Comparison of ENCODE assay signal across 9 cellular contexts in genomic region chr6:96521267-96521624, GRCh38. TPM values are rescaled to one million over a fixed set of nuclear protein-coding genes. Genes with fewer than 3 reads are reported as not detected.
DNase-seq lines count a peak whose midpoint lies in the region; ATAC-seq and TF ChIP-seq lines count a peak whose summit lies in the region.
"Had no signal": no experiment of that assay in that cellular context is flagged by ENCODE, and none has a peak within 500 bp of the region (broad histone marks: within the 10 kb centered on the region; RNA-seq: fewer than 3 reads in every experiment).

No MANE protein-coding gene starts in this region.

- CTCF ChIA-PET in OCI-LY7 (lab: Charles Lee; ENCODE audit: unreplicated experiment) = no interaction called here

- TF ChIP-seq CTCF in OCI-LY7 (conservative IDR thresholded peaks at IDR 0.05; ENCODE audit: low read length) = no peak
- TF ChIP-seq CTCF in esophagus squamous epithelium (IDR thresholded peaks at IDR 0.05) = no peak
- no peak for TF ChIP-seq CTCF in ovary (IDR thresholded peaks at IDR 0.05)

- no peaks in the 10 kb centered on the region for H3K9me2 ChIP-seq in OCI-LY7 (ENCODE audit: insufficient read depth, low read length)

- ATAC-seq in GM21526 (IDR thresholded peaks at IDR 0.05; ENCODE audit: low FRiP score, unreplicated experiment) (peak; percentile 23), GM21423 (IDR thresholded peaks at IDR 0.05; ENCODE audit: unreplicated experiment) (no peak)

- H3K36me3 ChIP-seq in BLaER1 = peaks cover 10% of the 10 kb centered on the region
- peaks cover 19% of the 10 kb centered on the region for H3K36me3 ChIP-seq in OCI-LY7 (ENCODE audit: insufficient read depth, low read length)
- H3K36me3 ChIP-seq in esophagus squamous epithelium = peaks cover 0 to 23% (median 0%) of the 10 kb centered on the region in 3 donors
- no peaks in the 10 kb centered on the region for H3K36me3 ChIP-seq in ovary

- H3K4me1 ChIP-seq in BLaER1 = peaks cover 22% of the 10 kb centered on the region
- peaks cover 24% of the 10 kb centered on the region for H3K4me1 ChIP-seq in OCI-LY7 (ENCODE audit: insufficient read depth, low read length, poor library complexity, severe bottlenecking)
- peaks cover 0 to 38% (median 20%) of the 10 kb centered on the region in 3 donors for H3K4me1 ChIP-seq in esophagus squamous epithelium
- H3K4me1 ChIP-seq in ovary (ENCODE audit: insufficient read depth) = peaks cover 8% of the 10 kb centered on the region

- H3K4me2 ChIP-seq in BLaER1 (peak overlapping the region; percentile 76), OCI-LY7 (ENCODE audit: low read length) (peak overlapping the region; percentile 75)

- POLR2A ChIA-PET in OCI-LY7 (lab: Charles Lee) = interaction anchor here (1.4 kb wide), 1 partner anchor 10 kb away, joined by 3 read pairs; no protein-coding TSS in a partner anchor

- intact Hi-C loops in OCI-LY7 (cut with micrococcal nuclease; ENCODE audit: unreplicated experiment) = loop anchor here (2.0 to 10.0 kb wide), 4 partner anchors 90 to 944 kb away; partner anchors contain the start of genes GPR63, MANEA and MMS22L
- intact Hi-C loops in esophagus squamous epithelium (cut with DNase I) = no loop called here
- intact Hi-C loops in ovary (cut with DNase I) = no loop called here

- H3K27me3 ChIP-seq in BLaER1 (no peaks in the 10 kb centered on the region), esophagus squamous epithelium (no peaks in the 10 kb centered on the region), ovary (no peaks in the 10 kb centered on the region)

- H4K20me1 ChIP-seq in BLaER1 (no peaks in the 10 kb centered on the region), OCI-LY7 (ENCODE audit: insufficient read depth, low read length) (no peaks in the 10 kb centered on the region)

- H3K27ac ChIP-seq in BLaER1 (peak overlapping the region; percentile 95), OCI-LY7 (ENCODE audit: low read depth, low read length, poor library complexity, severe bottlenecking) (peak overlapping the region; percentile 84), esophagus squamous epithelium (peak overlapping the region; percentile 95 to 98 (median 95)), ovary (peak overlapping the region in 1 of 2 donors; percentile 89)

- H3K9me3 ChIP-seq in BLaER1 = no peaks in the 10 kb centered on the region
- H3K9me3 ChIP-seq in OCI-LY7 (ENCODE audit: low read length) = no peaks in the 10 kb centered on the region
- no peaks in the 10 kb centered on the region for H3K9me3 ChIP-seq in esophagus squamous epithelium
- no peaks in the 10 kb centered on the region for H3K9me3 ChIP-seq in ovary

- 0 to 1% methylated on average over 8 of the region's 8 CpGs for WGBS in esophagus squamous epithelium, 2 donors
- WGBS in ovary, 3 donors = 0 to 2% (median 0%) methylated on average over 8 of the region's 8 CpGs

- DNase-seq in OCI-LY7 (ENCODE audit: low spot score) (no peak), esophagus squamous epithelium (lab: John Stamatoyannopoulos, UW) (no peak), ovary (no peak), activated gamma-delta T cell treated with Interleukin-2 at 50 U/mL for 16 hours (no peak)
- no peak for DNase-seq in activated CD8-positive, alpha-beta memory T cell treated with anti-CD3 and anti-CD28 coated beads for 24 hours

- no TSS peak for BruUV-seq in OCI-LY7 (replicated peaks; lab: Mats Ljungman, UMichigan)

- peak overlapping the region; percentile 92 for H3K9ac ChIP-seq in BLaER1

- peak overlapping the region; percentile 97 for H2AFZ ChIP-seq in OCI-LY7 (ENCODE audit: low read length)

- TF ChIP-seq POLR2A in esophagus squamous epithelium (IDR thresholded peaks at IDR 0.05) = no peak
- no peak for TF ChIP-seq POLR2A in ovary (IDR thresholded peaks at IDR 0.05)

- H3K4me3 ChIP-seq in BLaER1 (peak overlapping the region; percentile 84), OCI-LY7 (ENCODE audit: low read depth, low read length, poor library complexity, severe bottlenecking) (peak overlapping the region; percentile 90), esophagus squamous epithelium (peak overlapping the region; percentile 70 to 92 (median 79)), ovary (peak overlapping the region; percentile 87)

- peaks cover 36% of the 10 kb centered on the region; the same call in 1 of the 2 replicates for H3K79me2 ChIP-seq in OCI-LY7 (ENCODE audit: insufficient read depth, low read depth, low read length)

- TF ChIP-seq EP300 in ovary (IDR thresholded peaks at IDR 0.05) = no peak

RNA-seq across cellular contexts. Expression of gene UFL1, which starts 0.4 kb away (rescaled TPM):
- total RNA-seq in OCI-LY7 (2014; rRNA removed; shearing (Covaris generic)) = 14.1 and 15.5 TPM in 2 replicates
- total RNA-seq in OCI-LY7 (2022) (38.0 and 39.0 TPM in 2 replicates), esophagus squamous epithelium (10 to 100 TPM; 14.4 to 29.4 (median 24.0) TPM), ovary (10 to 100 TPM; 20.0 to 31.7 (median 24.3) TPM)
- polyA plus RNA-seq in ovary = 10 to 100 TPM; 15.6 to 22.4 TPM

RNA-seq across cellular contexts. Expression of gene FHL5, which starts 41.7 kb away (rescaled TPM):
- not detected in 2 replicates for total RNA-seq in OCI-LY7 (2014; rRNA removed; shearing (Covaris generic))
- not detected in 2 replicates for total RNA-seq in OCI-LY7 (2022)
- total RNA-seq in esophagus squamous epithelium = 10 to 100 TPM in 2 of 4 donors, 1 to 10 TPM in 1, under 1 TPM in 1; 0.83 to 15.2 (median 7.3) TPM
- total RNA-seq in ovary = 10 to 100 TPM in 3 of 7 donors, 1 to 10 TPM in 4; 3.0 to 25.3 (median 8.6) TPM
- 10 to 100 TPM; 15.5 to 31.1 TPM for polyA plus RNA-seq in ovary
- total RNA-seq: LHCN-M2 had no signal
